Comparison of ENCODE assay signal across 8 cellular contexts in genomic region chr14:68250950-68251765, GRCh38.
DNase-seq lines count a peak whose midpoint lies in the region; ATAC-seq, FAIRE-seq and TF ChIP-seq lines count a peak whose summit lies in the region.
"Had no signal": no experiment of that assay in that cellular context is flagged by ENCODE, and none has a peak within 500 bp of the region (broad histone marks: within the 10 kb centered on the region; RNA-seq: fewer than 3 reads in every experiment).

No MANE protein-coding gene starts in this region.

- H3K4me1 ChIP-seq in esophagus squamous epithelium: peaks cover 39 to 76% (median 52%) of the 10 kb centered on the region in 3 donors

- H3K36me3 ChIP-seq in esophagus squamous epithelium: no peaks in the 10 kb centered on the region

- WGBS in esophagus squamous epithelium, 2 donors: 44 to 56% methylated on average over 4 of the region's 4 CpGs

- FAIRE-seq in GM12892 (lab: Jason Lieb, UNC) (peak; percentile 66), H54 (lab: Jason Lieb, UNC) (no peak)

- H3K27me3 ChIP-seq in esophagus squamous epithelium: no peaks in the 10 kb centered on the region

- H3K9me3 ChIP-seq in esophagus squamous epithelium: no peaks in the 10 kb centered on the region

- DNase-seq in GM12892 (ENCODE audit: insufficient read length): no peak
- DNase-seq in NCI-H69 (lab: John Stamatoyannopoulos, UW): peak; percentile 71
- DNase-seq in esophagus squamous epithelium (lab: John Stamatoyannopoulos, UW): no peak
- DNase-seq in H54 (ENCODE audit: insufficient read length, low spot score): no peak
- no peak for DNase-seq in glomerular visceral epithelial cell (ENCODE audit: extremely low spot score)
- DNase-seq: NCI-H146 had no signal

- intact Hi-C loops in esophagus squamous epithelium (cut with DNase I): loop anchor here (10.0 kb wide), 1 partner anchor 564 kb away; no protein-coding TSS in a partner anchor

- no peak for ATAC-seq in GM21447 (IDR thresholded peaks at IDR 0.05; ENCODE audit: unreplicated experiment)

- TF ChIP-seq POLR2A in GM12892 (IDR thresholded peaks at IDR 0.05; ENCODE audit: low read depth, low read length): no peak
- no peak for TF ChIP-seq POLR2A in esophagus squamous epithelium (IDR thresholded peaks at IDR 0.05)
- no peak for TF ChIP-seq POLR2A in H54 (IDR thresholded peaks at IDR 0.05; ENCODE audit: low read depth, low read length)

- H3K4me3 ChIP-seq in esophagus squamous epithelium: no peak overlapping the region
- H3K4me3 ChIP-seq in skin epidermis: no peak overlapping the region

- TF ChIP-seq CTCF in esophagus squamous epithelium (IDR thresholded peaks at IDR 0.05): peak in 2 of 6 experiments; percentile 19 to 35

- H3K27ac ChIP-seq in esophagus squamous epithelium (peak overlapping the region; percentile 12 to 92 (median 82)), skin epidermis (peak overlapping the region in 19 of 21 experiments; percentile 9 to 87 (median 73))
